In genomic region chr14:64942531-64943111, GRCh38 we compare ENCODE assay signal across 1 cellular context.
TF ChIP-seq lines count a peak whose summit lies in the region.

GPX2 (minus strand) TSS chr14:64942745; CDS start chr14:64942726, 19 bp downstream.

TF ChIP-seq in HepG2, 621 proteins besides CTCF, POLR2A, EP300 and RAD21 (continued from another document and continues in another):
- TF ChIP-seq, protein P1, sequence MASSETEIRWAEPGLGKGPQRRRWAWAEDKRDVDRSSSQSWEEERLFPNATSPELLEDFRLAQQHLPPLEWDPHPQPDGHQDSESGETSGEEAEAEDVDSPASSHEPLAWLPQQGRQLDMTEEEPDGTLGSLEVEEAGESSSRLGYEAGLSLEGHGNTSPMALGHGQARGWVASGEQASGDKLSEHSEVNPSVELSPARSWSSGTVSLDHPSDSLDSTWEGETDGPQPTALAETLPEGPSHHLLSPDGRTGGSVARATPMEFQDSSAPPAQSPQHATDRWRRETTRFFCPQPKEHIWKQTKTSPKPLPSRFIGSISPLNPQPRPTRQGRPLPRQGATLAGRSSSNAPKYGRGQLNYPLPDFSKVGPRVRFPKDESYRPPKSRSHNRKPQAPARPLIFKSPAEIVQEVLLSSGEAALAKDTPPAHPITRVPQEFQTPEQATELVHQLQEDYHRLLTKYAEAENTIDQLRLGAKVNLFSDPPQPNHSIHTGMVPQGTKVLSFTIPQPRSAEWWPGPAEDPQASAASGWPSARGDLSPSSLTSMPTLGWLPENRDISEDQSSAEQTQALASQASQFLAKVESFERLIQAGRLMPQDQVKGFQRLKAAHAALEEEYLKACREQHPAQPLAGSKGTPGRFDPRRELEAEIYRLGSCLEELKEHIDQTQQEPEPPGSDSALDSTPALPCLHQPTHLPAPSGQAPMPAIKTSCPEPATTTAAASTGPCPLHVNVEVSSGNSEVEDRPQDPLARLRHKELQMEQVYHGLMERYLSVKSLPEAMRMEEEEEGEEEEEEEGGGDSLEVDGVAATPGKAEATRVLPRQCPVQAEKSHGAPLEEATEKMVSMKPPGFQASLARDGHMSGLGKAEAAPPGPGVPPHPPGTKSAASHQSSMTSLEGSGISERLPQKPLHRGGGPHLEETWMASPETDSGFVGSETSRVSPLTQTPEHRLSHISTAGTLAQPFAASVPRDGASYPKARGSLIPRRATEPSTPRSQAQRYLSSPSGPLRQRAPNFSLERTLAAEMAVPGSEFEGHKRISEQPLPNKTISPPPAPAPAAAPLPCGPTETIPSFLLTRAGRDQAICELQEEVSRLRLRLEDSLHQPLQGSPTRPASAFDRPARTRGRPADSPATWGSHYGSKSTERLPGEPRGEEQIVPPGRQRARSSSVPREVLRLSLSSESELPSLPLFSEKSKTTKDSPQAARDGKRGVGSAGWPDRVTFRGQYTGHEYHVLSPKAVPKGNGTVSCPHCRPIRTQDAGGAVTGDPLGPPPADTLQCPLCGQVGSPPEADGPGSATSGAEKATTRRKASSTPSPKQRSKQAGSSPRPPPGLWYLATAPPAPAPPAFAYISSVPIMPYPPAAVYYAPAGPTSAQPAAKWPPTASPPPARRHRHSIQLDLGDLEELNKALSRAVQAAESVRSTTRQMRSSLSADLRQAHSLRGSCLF (CRISPR knock-in tag; IDR thresholded peaks at IDR 0.05; ENCODE audit: borderline replicate concordance), result no peak
- 0 out of 2 replicates have a peak, but pooled peaks have one; percentile 16 for TF ChIP-seq PPARG (CRISPR knock-in tag; conservative IDR thresholded peaks at IDR 0.05)
- peak; percentile 70 for TF ChIP-seq TARDBP (CRISPR knock-in tag; IDR thresholded peaks at IDR 0.05)
- TF ChIP-seq SMAD1 (CRISPR knock-in tag; IDR thresholded peaks at IDR 0.05; ENCODE audit: borderline replicate concordance, low read depth), result no peak
- TF ChIP-seq, protein P2, sequence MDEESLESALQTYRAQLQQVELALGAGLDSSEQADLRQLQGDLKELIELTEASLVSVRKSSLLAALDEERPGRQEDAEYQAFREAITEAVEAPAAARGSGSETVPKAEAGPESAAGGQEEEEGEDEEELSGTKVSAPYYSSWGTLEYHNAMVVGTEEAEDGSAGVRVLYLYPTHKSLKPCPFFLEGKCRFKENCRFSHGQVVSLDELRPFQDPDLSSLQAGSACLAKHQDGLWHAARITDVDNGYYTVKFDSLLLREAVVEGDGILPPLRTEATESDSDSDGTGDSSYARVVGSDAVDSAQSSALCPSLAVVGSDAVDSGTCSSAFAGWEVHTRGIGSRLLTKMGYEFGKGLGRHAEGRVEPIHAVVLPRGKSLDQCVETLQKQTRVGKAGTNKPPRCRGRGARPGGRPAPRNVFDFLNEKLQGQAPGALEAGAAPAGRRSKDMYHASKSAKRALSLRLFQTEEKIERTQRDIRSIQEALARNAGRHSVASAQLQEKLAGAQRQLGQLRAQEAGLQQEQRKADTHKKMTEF (CRISPR knock-in tag; IDR thresholded peaks at IDR 0.05), result peak; percentile 81
- no peak for TF ChIP-seq ZSCAN25 (CRISPR knock-in tag; IDR thresholded peaks at IDR 0.05)
- no peak for TF ChIP-seq ZNF530 (CRISPR knock-in tag; IDR thresholded peaks at IDR 0.05; ENCODE audit: low read depth)
- TF ChIP-seq NFKBIZ (CRISPR knock-in tag; IDR thresholded peaks at IDR 0.05), result 0 out of 2 replicates have a peak, but pooled peaks have one; percentile 28
- no peak for TF ChIP-seq PAF1 (CRISPR knock-in tag; IDR thresholded peaks at IDR 0.05)
- 0 out of 2 replicates have a peak, but pooled peaks have one; percentile 33 for TF ChIP-seq IRF2 (CRISPR knock-in tag; IDR thresholded peaks at IDR 0.05)
- TF ChIP-seq, protein P3, sequence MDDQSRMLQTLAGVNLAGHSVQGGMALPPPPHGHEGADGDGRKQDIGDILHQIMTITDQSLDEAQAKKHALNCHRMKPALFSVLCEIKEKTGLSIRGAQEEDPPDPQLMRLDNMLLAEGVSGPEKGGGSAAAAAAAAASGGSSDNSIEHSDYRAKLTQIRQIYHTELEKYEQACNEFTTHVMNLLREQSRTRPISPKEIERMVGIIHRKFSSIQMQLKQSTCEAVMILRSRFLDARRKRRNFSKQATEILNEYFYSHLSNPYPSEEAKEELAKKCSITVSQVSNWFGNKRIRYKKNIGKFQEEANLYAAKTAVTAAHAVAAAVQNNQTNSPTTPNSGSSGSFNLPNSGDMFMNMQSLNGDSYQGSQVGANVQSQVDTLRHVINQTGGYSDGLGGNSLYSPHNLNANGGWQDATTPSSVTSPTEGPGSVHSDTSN (CRISPR knock-in tag; IDR thresholded peaks at IDR 0.05; ENCODE audit: borderline replicate concordance), result no peak
- TF ChIP-seq ARHGAP35 (CRISPR knock-in tag; IDR thresholded peaks at IDR 0.05; ENCODE audit: borderline replicate concordance), result no peak
- TF ChIP-seq, protein P4, sequence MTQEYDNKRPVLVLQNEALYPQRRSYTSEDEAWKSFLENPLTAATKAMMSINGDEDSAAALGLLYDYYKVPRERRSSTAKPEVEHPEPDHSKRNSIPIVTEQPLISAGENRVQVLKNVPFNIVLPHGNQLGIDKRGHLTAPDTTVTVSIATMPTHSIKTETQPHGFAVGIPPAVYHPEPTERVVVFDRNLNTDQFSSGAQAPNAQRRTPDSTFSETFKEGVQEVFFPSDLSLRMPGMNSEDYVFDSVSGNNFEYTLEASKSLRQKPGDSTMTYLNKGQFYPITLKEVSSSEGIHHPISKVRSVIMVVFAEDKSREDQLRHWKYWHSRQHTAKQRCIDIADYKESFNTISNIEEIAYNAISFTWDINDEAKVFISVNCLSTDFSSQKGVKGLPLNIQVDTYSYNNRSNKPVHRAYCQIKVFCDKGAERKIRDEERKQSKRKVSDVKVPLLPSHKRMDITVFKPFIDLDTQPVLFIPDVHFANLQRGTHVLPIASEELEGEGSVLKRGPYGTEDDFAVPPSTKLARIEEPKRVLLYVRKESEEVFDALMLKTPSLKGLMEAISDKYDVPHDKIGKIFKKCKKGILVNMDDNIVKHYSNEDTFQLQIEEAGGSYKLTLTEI (CRISPR knock-in tag; conservative IDR thresholded peaks at IDR 0.05), result no peak
- TF ChIP-seq KDM2A (CRISPR knock-in tag; IDR thresholded peaks at IDR 0.05; ENCODE audit: borderline replicate concordance, low read depth), result 0 out of 2 replicates have a peak, but pooled peaks have one; percentile 28
- peak; percentile 66 to 92 for TF ChIP-seq MAFK (conservative IDR thresholded peaks at IDR 0.05 in 1 of 2, IDR thresholded peaks at IDR 0.05 in 1 of 2; ENCODE audit: low read length in 2 of 2)
- TF ChIP-seq ZSCAN29 (CRISPR knock-in tag; conservative IDR thresholded peaks at IDR 0.05), result no peak
- TF ChIP-seq ZNF253 (CRISPR knock-in tag; IDR thresholded peaks at IDR 0.05; ENCODE audit: borderline replicate concordance), result no peak
- no peak for TF ChIP-seq FOXA1 (IDR thresholded peaks at IDR 0.05)
- peak; percentile 66 for TF ChIP-seq FOXA1 (CRISPR knock-in tag; IDR thresholded peaks at IDR 0.05)
- no peak for TF ChIP-seq TMF1 (CRISPR knock-in tag; IDR thresholded peaks at IDR 0.05; ENCODE audit: low read depth)
- TF ChIP-seq, protein P5, sequence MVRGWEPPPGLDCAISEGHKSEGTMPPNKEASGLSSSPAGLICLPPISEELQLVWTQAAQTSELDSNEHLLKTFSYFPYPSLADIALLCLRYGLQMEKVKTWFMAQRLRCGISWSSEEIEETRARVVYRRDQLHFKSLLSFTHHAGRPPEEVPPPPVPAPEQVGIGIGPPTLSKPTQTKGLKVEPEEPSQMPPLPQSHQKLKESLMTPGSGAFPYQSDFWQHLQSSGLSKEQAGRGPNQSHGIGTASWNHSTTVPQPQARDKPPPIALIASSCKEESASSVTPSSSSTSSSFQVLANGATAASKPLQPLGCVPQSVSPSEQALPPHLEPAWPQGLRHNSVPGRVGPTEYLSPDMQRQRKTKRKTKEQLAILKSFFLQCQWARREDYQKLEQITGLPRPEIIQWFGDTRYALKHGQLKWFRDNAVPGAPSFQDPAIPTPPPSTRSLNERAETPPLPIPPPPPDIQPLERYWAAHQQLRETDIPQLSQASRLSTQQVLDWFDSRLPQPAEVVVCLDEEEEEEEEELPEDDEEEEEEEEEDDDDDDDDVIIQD (CRISPR knock-in tag; IDR thresholded peaks at IDR 0.05; ENCODE audit: low read depth), result peak; percentile 41; the same call in 1 of the 2 replicates
- TF ChIP-seq POGZ (CRISPR knock-in tag; IDR thresholded peaks at IDR 0.05), result no peak
- no peak for TF ChIP-seq PAWR (CRISPR knock-in tag; IDR thresholded peaks at IDR 0.05; ENCODE audit: borderline replicate concordance)
- no peak for TF ChIP-seq MTERF4 (CRISPR knock-in tag; IDR thresholded peaks at IDR 0.05)
- TF ChIP-seq, protein P6, sequence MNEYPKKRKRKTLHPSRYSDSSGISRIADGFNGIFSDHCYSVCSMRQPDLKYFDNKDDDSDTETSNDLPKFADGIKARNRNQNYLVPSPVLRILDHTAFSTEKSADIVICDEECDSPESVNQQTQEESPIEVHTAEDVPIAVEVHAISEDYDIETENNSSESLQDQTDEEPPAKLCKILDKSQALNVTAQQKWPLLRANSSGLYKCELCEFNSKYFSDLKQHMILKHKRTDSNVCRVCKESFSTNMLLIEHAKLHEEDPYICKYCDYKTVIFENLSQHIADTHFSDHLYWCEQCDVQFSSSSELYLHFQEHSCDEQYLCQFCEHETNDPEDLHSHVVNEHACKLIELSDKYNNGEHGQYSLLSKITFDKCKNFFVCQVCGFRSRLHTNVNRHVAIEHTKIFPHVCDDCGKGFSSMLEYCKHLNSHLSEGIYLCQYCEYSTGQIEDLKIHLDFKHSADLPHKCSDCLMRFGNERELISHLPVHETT (CRISPR knock-in tag; conservative IDR thresholded peaks at IDR 0.05), result no peak
- TF ChIP-seq ZFP37 (CRISPR knock-in tag; IDR thresholded peaks at IDR 0.05; ENCODE audit: borderline replicate concordance), result no peak
- TF ChIP-seq NRL (CRISPR knock-in tag; IDR thresholded peaks at IDR 0.05; ENCODE audit: borderline replicate concordance), result no peak
- TF ChIP-seq GMEB1 (CRISPR knock-in tag; IDR thresholded peaks at IDR 0.05; ENCODE audit: borderline replicate concordance), result no peak
- TF ChIP-seq, protein P7, sequence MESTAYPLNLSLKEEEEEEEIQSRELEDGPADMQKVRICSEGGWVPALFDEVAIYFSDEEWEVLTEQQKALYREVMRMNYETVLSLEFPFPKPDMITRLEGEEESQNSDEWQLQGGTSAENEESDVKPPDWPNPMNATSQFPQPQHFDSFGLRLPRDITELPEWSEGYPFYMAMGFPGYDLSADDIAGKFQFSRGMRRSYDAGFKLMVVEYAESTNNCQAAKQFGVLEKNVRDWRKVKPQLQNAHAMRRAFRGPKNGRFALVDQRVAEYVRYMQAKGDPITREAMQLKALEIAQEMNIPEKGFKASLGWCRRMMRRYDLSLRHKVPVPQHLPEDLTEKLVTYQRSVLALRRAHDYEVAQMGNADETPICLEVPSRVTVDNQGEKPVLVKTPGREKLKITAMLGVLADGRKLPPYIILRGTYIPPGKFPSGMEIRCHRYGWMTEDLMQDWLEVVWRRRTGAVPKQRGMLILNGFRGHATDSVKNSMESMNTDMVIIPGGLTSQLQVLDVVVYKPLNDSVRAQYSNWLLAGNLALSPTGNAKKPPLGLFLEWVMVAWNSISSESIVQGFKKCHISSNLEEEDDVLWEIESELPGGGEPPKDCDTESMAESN (CRISPR knock-in tag; conservative IDR thresholded peaks at IDR 0.05), result 0 out of 2 replicates have a peak, but pooled peaks have one; percentile 3
- peak; percentile 44; the same call in 1 of the 2 replicates for TF ChIP-seq SNAI1 (CRISPR knock-in tag; IDR thresholded peaks at IDR 0.05; ENCODE audit: borderline replicate concordance)
- TF ChIP-seq ZNF710 (CRISPR knock-in tag; IDR thresholded peaks at IDR 0.05; ENCODE audit: borderline replicate concordance), result peak; percentile 94
- TF ChIP-seq ZC3H4 (CRISPR knock-in tag; IDR thresholded peaks at IDR 0.05; ENCODE audit: borderline replicate concordance), result peak; percentile 50; the same call in 1 of the 2 replicates
- TF ChIP-seq TFDP2 (CRISPR knock-in tag; IDR thresholded peaks at IDR 0.05), result 0 out of 2 replicates have a peak, but pooled peaks have one; percentile 28
- TF ChIP-seq ATM (IDR thresholded peaks at IDR 0.05; ENCODE audit: borderline replicate concordance), result no peak
- no peak for TF ChIP-seq CCAR2 (optimal IDR thresholded peaks at IDR 0.05; ENCODE audit: low read depth, low read length)
- no peak for TF ChIP-seq SOX6 (IDR thresholded peaks at IDR 0.05)
- peak; percentile 97 for TF ChIP-seq SOX6 (CRISPR knock-in tag; IDR thresholded peaks at IDR 0.05)
- no peak for TF ChIP-seq HDAC6 (IDR thresholded peaks at IDR 0.05; ENCODE audit: low read depth, low read length)
- TF ChIP-seq TCF7 (IDR thresholded peaks at IDR 0.05; ENCODE audit: low read depth), result peak; percentile 79
- peak; percentile 78 for TF ChIP-seq KMT2A (CRISPR knock-in tag; IDR thresholded peaks at IDR 0.05)
